15 cellular contexts compared by ENCODE assay signal in the genomic region with DNA sequence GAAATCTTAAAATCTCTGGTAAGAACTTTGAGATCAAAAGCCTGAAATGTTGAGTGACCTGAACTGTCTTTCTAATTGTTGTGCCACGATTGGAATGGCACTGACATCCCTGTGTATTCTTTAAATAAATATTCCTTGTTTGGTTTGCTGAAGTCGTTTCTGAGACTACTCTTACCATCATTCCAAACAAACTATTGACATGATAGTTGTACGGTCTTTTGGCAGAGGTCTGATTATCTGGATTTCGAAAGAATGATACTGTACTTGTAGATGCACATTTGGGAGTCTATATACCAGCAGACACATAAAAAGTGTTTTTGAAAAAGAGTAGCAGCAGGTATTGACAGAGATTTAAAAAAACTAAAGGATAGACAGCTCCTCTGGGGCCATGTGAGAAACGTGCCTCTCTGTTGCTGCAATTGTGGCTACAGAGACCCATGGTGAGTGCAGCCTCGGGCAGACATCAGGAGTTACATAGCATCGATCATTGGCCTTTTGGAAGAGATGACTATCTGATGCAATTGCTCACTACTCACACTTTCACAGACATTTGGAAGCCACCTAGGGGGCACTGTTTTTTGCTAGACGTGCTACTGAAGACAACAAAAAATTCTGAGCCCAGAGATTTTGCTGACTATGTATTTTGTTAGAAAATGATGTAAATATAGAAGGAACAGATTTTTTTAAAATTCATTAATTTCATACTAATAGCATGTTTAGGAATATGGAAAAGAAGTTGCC.
DNase-seq lines count a peak whose midpoint lies in the region; ATAC-seq and TF ChIP-seq lines count a peak whose summit lies in the region.
"Had no signal": no experiment of that assay in that cellular context is flagged by ENCODE, and none has a peak within 500 bp of the region (broad histone marks: within the 10 kb centered on the region; RNA-seq: fewer than 3 reads in every experiment).

No MANE protein-coding gene starts in this region.

- peak; percentile 23 for DNase-seq in BE2C
- peak; percentile 13 for DNase-seq in HEK293T (ENCODE audit: extremely low spot score)
- peak; percentile 7 for DNase-seq in RPMI8226
- peak; percentile 23 for DNase-seq in iPS DF 19.7 (ENCODE audit: low read depth, low spot score)
- no peak for DNase-seq in MV-4-11 (lab: John Stamatoyannopoulos, UW)
- no peak for DNase-seq in natural killer cell treated with Interleukin-12 subunit alpha and Interleukin-12 subunit beta and Interleukin-15 and Interleukin-18, amount 100 ng/mL, for 72 hours (ENCODE audit: low spot score)
- DNase-seq in stimulated activated naive CD8-positive, alpha-beta T cell treated with anti-CD3 and anti-CD28 coated beads, Interleukin-15, amount 100 ng/mL, for 72 hours, result no peak
- DNase-seq in activated T-cell treated with anti-CD3 and anti-CD28 coated beads, Interleukin-2, amount 50 U/mL, for 1 hour, result no peak
- DNase-seq: activated naive CD4-positive, alpha-beta T cell treated with Interleukin-2 at 50 U/mL for 16 hours; effector memory CD8-positive, alpha-beta T cell; left lung; naive B cell; NCI-H1048; NCI-H510A; SHP77 treated with DMSO at 0.1 percent for 48 hours had no signal

- peaks cover 20% of the 10 kb centered on the region for H3K4me1 ChIP-seq in BE2C
- H3K4me1 ChIP-seq: left lung had no signal

- CTCF ChIA-PET in HEK293T (lab: Yijun Ruan, JAX), result no interaction called here

- no peak for ATAC-seq in natural killer cell treated with Interleukin-12 subunit alpha and Interleukin-12 subunit beta and Interleukin-15 and Interleukin-18, amount 100 ng/mL, for 72 hours
- ATAC-seq in stimulated activated naive CD8-positive, alpha-beta T cell treated with anti-CD3 and anti-CD28 coated beads, Interleukin-15, amount 100 ng/mL, for 72 hours, result no peak
- ATAC-seq: effector memory CD8-positive, alpha-beta T cell; left lung had no signal

- peak; percentile 62 for TF ChIP-seq CTCF in BE2C (IDR thresholded peaks at IDR 0.05; ENCODE audit: low read depth, low read length)

- peaks cover 3% of the 10 kb centered on the region for H3K9me3 Mint-ChIP-seq in natural killer cell treated with Interleukin-12 subunit alpha and Interleukin-12 subunit beta and Interleukin-15 and Interleukin-18, amount 100 ng/mL, for 72 hours
- peaks cover 0 to 7% of the 10 kb centered on the region in 2 donors for H3K9me3 Mint-ChIP-seq in stimulated activated naive CD8-positive, alpha-beta T cell treated with anti-CD3 and anti-CD28 coated beads, Interleukin-15, amount 100 ng/mL, for 72 hours
- H3K9me3 Mint-ChIP-seq: effector memory CD8-positive, alpha-beta T cell had no signal

- no peaks in the 10 kb centered on the region for H3K27me3 Mint-ChIP-seq in natural killer cell treated with Interleukin-12 subunit alpha and Interleukin-12 subunit beta and Interleukin-15 and Interleukin-18, amount 100 ng/mL, for 72 hours
- H3K27me3 Mint-ChIP-seq in stimulated activated naive CD8-positive, alpha-beta T cell treated with anti-CD3 and anti-CD28 coated beads, Interleukin-15, amount 100 ng/mL, for 72 hours, result no peaks in the 10 kb centered on the region
- H3K27me3 Mint-ChIP-seq: effector memory CD8-positive, alpha-beta T cell; naive B cell had no signal

- no peaks in the 10 kb centered on the region for H3K4me1 Mint-ChIP-seq in natural killer cell treated with Interleukin-12 subunit alpha and Interleukin-12 subunit beta and Interleukin-15 and Interleukin-18, amount 100 ng/mL, for 72 hours (ENCODE audit: low read depth in 2 of 2)
- no peaks in the 10 kb centered on the region for H3K4me1 Mint-ChIP-seq in stimulated activated naive CD8-positive, alpha-beta T cell treated with anti-CD3 and anti-CD28 coated beads, Interleukin-15, amount 100 ng/mL, for 72 hours
- H3K4me1 Mint-ChIP-seq: naive B cell had no signal

- no peak overlapping the region for H3K4me3 Mint-ChIP-seq in natural killer cell treated with Interleukin-12 subunit alpha and Interleukin-12 subunit beta and Interleukin-15 and Interleukin-18, amount 100 ng/mL, for 72 hours
- H3K4me3 Mint-ChIP-seq in stimulated activated naive CD8-positive, alpha-beta T cell treated with anti-CD3 and anti-CD28 coated beads, Interleukin-15, amount 100 ng/mL, for 72 hours, result no peak overlapping the region
- H3K4me3 Mint-ChIP-seq: effector memory CD8-positive, alpha-beta T cell; naive B cell had no signal

- POLR2A ChIA-PET in HEK293T (lab: Yijun Ruan, JAX), result no interaction called here

- H3K9me3 ChIP-seq in BE2C, result no peaks in the 10 kb centered on the region
- H3K9me3 ChIP-seq: left lung had no signal

- H3K4me3 ChIP-seq in BE2C (ENCODE audit: low read depth, low read length), result no peak overlapping the region
- H3K4me3 ChIP-seq: left lung had no signal

- no peak overlapping the region for H3K27ac Mint-ChIP-seq in natural killer cell treated with Interleukin-12 subunit alpha and Interleukin-12 subunit beta and Interleukin-15 and Interleukin-18, amount 100 ng/mL, for 72 hours
- no peak overlapping the region for H3K27ac Mint-ChIP-seq in stimulated activated naive CD8-positive, alpha-beta T cell treated with anti-CD3 and anti-CD28 coated beads, Interleukin-15, amount 100 ng/mL, for 72 hours
- H3K27ac Mint-ChIP-seq: effector memory CD8-positive, alpha-beta T cell; naive B cell had no signal

- no peaks in the 10 kb centered on the region for H3K36me3 ChIP-seq in BE2C
- H3K36me3 ChIP-seq: left lung had no signal

- H3K36me3 Mint-ChIP-seq in natural killer cell treated with Interleukin-12 subunit alpha and Interleukin-12 subunit beta and Interleukin-15 and Interleukin-18, amount 100 ng/mL, for 72 hours, result no peaks in the 10 kb centered on the region
- H3K36me3 Mint-ChIP-seq: naive B cell had no signal

- H3K27me3 ChIP-seq in BE2C, result no peaks in the 10 kb centered on the region
- H3K27me3 ChIP-seq: left lung had no signal

TF ChIP-seq in HEK293T, 16 proteins besides CTCF, POLR2A, EP300 and RAD21:
- TF ChIP-seq CTBP1 (IDR thresholded peaks at IDR 0.05; ENCODE audit: borderline replicate concordance) (no peak), LEF1 (IDR thresholded peaks at IDR 0.05; ENCODE audit: borderline replicate concordance) (no peak), NFRKB (IDR thresholded peaks at IDR 0.05) (no peak), FOXA1 (IDR thresholded peaks at IDR 0.05) (no peak), FOXK2 (IDR thresholded peaks at IDR 0.05) (no peak), SUZ12 (IDR thresholded peaks at IDR 0.05) (no peak), ARNT (IDR thresholded peaks at IDR 0.05) (no peak), SP1 (IDR thresholded peaks at IDR 0.05) (no peak), L3MBTL2 (conservative IDR thresholded peaks at IDR 0.05) (no peak), ELF4 (IDR thresholded peaks at IDR 0.05) (no peak), BHLHE40 (IDR thresholded peaks at IDR 0.05; ENCODE audit: borderline replicate concordance) (no peak)

Comparison
In these comparisons a context has a peak if more than half of its experiments do, and no peak if none do; other contexts are left out.
1. DNase-seq: peak in BE2C (single experiment), HEK293T (single experiment), RPMI8226 (single experiment) and iPS DF 19.7 (single experiment); none in MV-4-11 (single experiment), natural killer cell treated with Interleukin-12 subunit alpha and Interleukin-12 subunit beta and Interleukin-15 and Interleukin-18, amount 100 ng/mL, for 72 hours (single experiment), stimulated activated naive CD8-positive, alpha-beta T cell treated with anti-CD3 and anti-CD28 coated beads, Interleukin-15, amount 100 ng/mL, for 72 hours (0 of 2) and activated T-cell treated with anti-CD3 and anti-CD28 coated beads, Interleukin-2, amount 50 U/mL, for 1 hour (single experiment).